In genomic region chr14:65193891-65194290, GRCh38 we compare ENCODE assay signal across 1 cellular context.
TF ChIP-seq lines count a peak whose summit lies in the region.

No MANE protein-coding gene starts in this region.

TF ChIP-seq in GM12878, 131 proteins besides CTCF, POLR2A, EP300 and RAD21 (continued from another document):
- TF ChIP-seq E4F1 (IDR thresholded peaks at IDR 0.05; ENCODE audit: borderline replicate concordance, partially characterized antibody) (no peak), MYB (IDR thresholded peaks at IDR 0.05; ENCODE audit: borderline replicate concordance, low read depth, low read length) (no peak), BRCA1 (IDR thresholded peaks at IDR 0.05; ENCODE audit: low read depth, low read length) (no peak), CEBPB (IDR thresholded peaks at IDR 0.05; ENCODE audit: borderline replicate concordance in 1 of 2, low read depth in 2 of 2, low read length in 2 of 2) (no peak), HDAC2 (IDR thresholded peaks at IDR 0.05) (no peak), FOS (IDR thresholded peaks at IDR 0.05; ENCODE audit: borderline replicate concordance, extremely low read depth, insufficient read length) (no peak), SRF (IDR thresholded peaks at IDR 0.05; ENCODE audit: low read depth in 2 of 2, low read length in 2 of 2) (no peak), SPI1 (IDR thresholded peaks at IDR 0.05; ENCODE audit: borderline replicate concordance, insufficient read depth, low read depth, low read length) (no peak), JUND (IDR thresholded peaks at IDR 0.05; ENCODE audit: low read depth, low read length) (no peak), MXI1 (IDR thresholded peaks at IDR 0.05; ENCODE audit: low read depth, low read length) (no peak), TAF1 (IDR thresholded peaks at IDR 0.05; ENCODE audit: borderline replicate concordance, low read depth, low read length) (no peak), LARP7 (IDR thresholded peaks at IDR 0.05) (no peak)
